25 cellular contexts compared by ENCODE assay signal in genomic region chrX:82589410-82589809, GRCh38.
DNase-seq lines count a peak whose midpoint lies in the region; FAIRE-seq and TF ChIP-seq lines count a peak whose summit lies in the region.
"Had no signal": no experiment of that assay in that cellular context is flagged by ENCODE, and none has a peak within 500 bp of the region (broad histone marks: within the 10 kb centered on the region; RNA-seq: fewer than 3 reads in every experiment).

No MANE protein-coding gene starts in this region.

- CTCF ChIA-PET in A673 (lab: Charles Lee): no interaction called here

- FAIRE-seq in bronchial epithelial cell (lab: Jason Lieb, UNC) (no peak), kidney (lab: Jason Lieb, UNC) (no peak)
- FAIRE-seq: G401.6 had no signal

- no peaks in the 10 kb centered on the region for H3K36me3 ChIP-seq in A673 (ENCODE audit: insufficient read depth, low read length, poor library complexity, severe bottlenecking)
- H3K36me3 ChIP-seq in MG63: no peaks in the 10 kb centered on the region
- H3K36me3 ChIP-seq in bronchial epithelial cell (ENCODE audit: control insufficient read depth, insufficient read depth, low read length): no peaks in the 10 kb centered on the region
- H3K36me3 ChIP-seq in kidney (ENCODE audit: control insufficient read depth in 1 of 2, insufficient read depth in 2 of 2, low read length in 2 of 2): no peaks in the 10 kb centered on the region
- H3K36me3 ChIP-seq: colonic mucosa had no signal

- intact Hi-C loops in A673 (cut with micrococcal nuclease; ENCODE audit: unreplicated experiment) (no loop called here), kidney (cut with DNase I) (no loop called here)

- H3K27me3 ChIP-seq in A673 (replicated peaks; ENCODE audit: insufficient read depth, low read depth, low read length, poor library complexity): no peaks in the 10 kb centered on the region
- no peaks in the 10 kb centered on the region for H3K27me3 ChIP-seq in MG63
- no peaks in the 10 kb centered on the region for H3K27me3 ChIP-seq in bronchial epithelial cell (ENCODE audit: control insufficient read depth, insufficient read depth, low read length)
- H3K27me3 ChIP-seq: colonic mucosa, hepatocyte had no signal

- POLR2A ChIA-PET in A673 (lab: Charles Lee; ENCODE audit: low non-redundant PET): no interaction called here

- no peak overlapping the region for H3K4me3 ChIP-seq in A673 (ENCODE audit: low read depth, low read length, poor library complexity, severe bottlenecking)
- H3K4me3 ChIP-seq in MG63: no peak overlapping the region
- H3K4me3 ChIP-seq in bronchial epithelial cell (ENCODE audit: low read depth, low read length): no peak overlapping the region
- no peak overlapping the region for H3K4me3 ChIP-seq in kidney (ENCODE audit: low read length in 2 of 2)
- H3K4me3 ChIP-seq: colonic mucosa, hepatocyte, PC-9, SK-N-MC had no signal

- peak; percentile 3 for DNase-seq in A673 (ENCODE audit: low spot score)
- peak; percentile 12 for DNase-seq in MG63
- peak; percentile 69 for DNase-seq in bronchial epithelial cell (ENCODE audit: low read depth)
- peak; percentile 16 for DNase-seq in kidney glomerular epithelial cell (lab: John Stamatoyannopoulos, UW)
- DNase-seq in iPS-NIHi7 (ENCODE audit: extremely low spot score): no peak
- DNase-seq in AML-193 (lab: John Stamatoyannopoulos, UW): no peak
- DNase-seq in OCI-M1 (lab: John Stamatoyannopoulos, UW): no peak
- DNase-seq in kidney: no peak
- DNase-seq: activated naive CD4-positive, alpha-beta T cell treated with anti-CD3 and anti-CD28 coated beads, Interleukin-2, amount 10 ng/mL, durations not matched to agents 7 days and 5 days; activated T-cell treated with anti-CD3 and anti-CD28 coated beads, Interleukin-2, amount 50 U/mL, for 24 hours; anterior cingulate cortex; colonic mucosa; DMS 273 treated with DMSO at 0.1 percent for 48 hours; endodermal cell; foreskin fibroblast; HFFc6; MV-4-11; naive B cell; NCI-H187; NCI-H748 treated with DMSO at 0.1 percent for 48 hours; occipital lobe; PC-9 had no signal

- H3K9ac ChIP-seq in kidney (ENCODE audit: low read length in 2 of 2): no peak overlapping the region

- peaks cover 5% of the 10 kb centered on the region for H3K9me3 ChIP-seq in A673 (ENCODE audit: low read depth, low read length, poor library complexity, severe bottlenecking)
- H3K9me3 ChIP-seq in MG63: no peaks in the 10 kb centered on the region
- H3K9me3 ChIP-seq in kidney (ENCODE audit: control insufficient read depth in 1 of 2, low read length in 2 of 2): no peaks in the 10 kb centered on the region
- H3K9me3 ChIP-seq: colonic mucosa had no signal

- TF ChIP-seq CTCF in A673 (conservative IDR thresholded peaks at IDR 0.05; ENCODE audit: low read depth, low read length) (no peak), bronchial epithelial cell (IDR thresholded peaks at IDR 0.05; ENCODE audit: insufficient read depth, low read length, severe bottlenecking) (no peak), kidney (IDR thresholded peaks at IDR 0.05; ENCODE audit: borderline replicate concordance, extremely low read depth, insufficient read depth) (no peak)

- BruUV-seq in A673 (replicated peaks; lab: Mats Ljungman, UMichigan): no TSS peak

- no peak overlapping the region for H3K27ac ChIP-seq in A673 (ENCODE audit: low read depth, low read length, poor library complexity, severe bottlenecking)
- H3K27ac ChIP-seq in kidney (ENCODE audit: low read depth in 2 of 2, low read length in 2 of 2): no peak overlapping the region
- H3K27ac ChIP-seq: colonic mucosa, hepatocyte, PC-9, SK-N-MC had no signal

- H3K4me1 ChIP-seq in A673 (ENCODE audit: insufficient read depth, low read length, poor library complexity, severe bottlenecking) (no peaks in the 10 kb centered on the region), kidney (ENCODE audit: control insufficient read depth in 1 of 2, insufficient read depth in 1 of 2, low read depth in 1 of 2, low read length in 2 of 2) (no peaks in the 10 kb centered on the region)
- H3K4me1 ChIP-seq: colonic mucosa had no signal

Comparison
In these comparisons a context has a peak if more than half of its experiments do, and no peak if none do; other contexts are left out.
1. DNase-seq: peak in A673 (single experiment), MG63 (single experiment), bronchial epithelial cell (single experiment) and kidney glomerular epithelial cell (single experiment); none in iPS-NIHi7 (single experiment), AML-193 (0 of 2), OCI-M1 (single experiment) and kidney (single experiment).